9 cellular contexts compared by ENCODE assay signal in genomic region chr1:204465469-204466415, GRCh38. TPM values are rescaled to one million over a fixed set of nuclear protein-coding genes. Genes with fewer than 3 reads are reported as not detected.
DNase-seq lines count a peak whose midpoint lies in the region; ATAC-seq and TF ChIP-seq lines count a peak whose summit lies in the region.
"Had no signal": no experiment of that assay in that cellular context is flagged by ENCODE, and none has a peak within 500 bp of the region (broad histone marks: within the 10 kb centered on the region; RNA-seq: fewer than 3 reads in every experiment).

No MANE protein-coding gene starts in this region.

- peaks cover 81% of the 10 kb centered on the region for H3K4me1 Mint-ChIP-seq in endothelial cell (ENCODE audit: unreplicated experiment)

- H3K27me3 ChIP-seq in subcutaneous abdominal adipose tissue (ENCODE audit: control insufficient read depth in 5 of 5, insufficient read depth in 4 of 5, low read length in 5 of 5), result no peaks in the 10 kb centered on the region

- H3K4me3 Mint-ChIP-seq in endothelial cell (ENCODE audit: unreplicated experiment), result peak overlapping the region; percentile 59

- DNase-seq in GM10266 (ENCODE audit: extremely low spot score) (peak; percentile 69), endothelial cell (ENCODE audit: low spot score) (no peak), left colon (no peak), epidermal melanocyte (ENCODE audit: insufficient read length, low spot score) (no peak)
- DNase-seq in activated CD8-positive, alpha-beta memory T cell treated with anti-CD3 and anti-CD28 coated beads for 24 hours, result no peak

- peak overlapping the region in 3 of 5 donors; percentile 4 to 24 (median 23) for H3K4me3 ChIP-seq in subcutaneous abdominal adipose tissue (ENCODE audit: low read depth in 1 of 5, low read length in 5 of 5)

- peak overlapping the region; percentile 64 for H3K27ac Mint-ChIP-seq in endothelial cell (ENCODE audit: unreplicated experiment)

- no peak for TF ChIP-seq CTCF in GM10266 (IDR thresholded peaks at IDR 0.05; ENCODE audit: control insufficient read depth, insufficient read depth, low read depth, missing control alignments)
- no peak for TF ChIP-seq CTCF in endothelial cell (IDR thresholded peaks at IDR 0.05; ENCODE audit: unreplicated experiment)

- H3K27ac ChIP-seq in KOPT-K1 (ENCODE audit: low read depth, low read length, poor library complexity, severe bottlenecking) (peak overlapping the region; percentile 38), subcutaneous abdominal adipose tissue (ENCODE audit: low read depth, low read length) (peak overlapping the region; percentile 64)

- peak overlapping the region; percentile 16 to 31 (median 18) for H3K9ac ChIP-seq in subcutaneous abdominal adipose tissue (ENCODE audit: low read length in 5 of 5)

- H3K27me3 Mint-ChIP-seq in endothelial cell (ENCODE audit: unreplicated experiment), result peaks cover 20% of the 10 kb centered on the region

- H3K9me3 ChIP-seq in KOPT-K1 (ENCODE audit: insufficient read depth, low read length, poor library complexity, severe bottlenecking) (no peaks in the 10 kb centered on the region), subcutaneous abdominal adipose tissue (ENCODE audit: control insufficient read depth in 5 of 5, low read length in 5 of 5) (no peaks in the 10 kb centered on the region)

- H3K36me3 ChIP-seq in KOPT-K1 (ENCODE audit: insufficient read depth, low read length) (peaks cover 30% of the 10 kb centered on the region; the same call in 1 of the 2 replicates), subcutaneous abdominal adipose tissue (ENCODE audit: control insufficient read depth in 5 of 5, insufficient read depth in 5 of 5, low read length in 5 of 5) (peaks cover 0 to 42% (median 32%) of the 10 kb centered on the region in 5 donors)

- peaks cover 77% of the 10 kb centered on the region for H3K36me3 Mint-ChIP-seq in endothelial cell (ENCODE audit: low read depth, unreplicated experiment)

- intact Hi-C loops in left colon (cut with DNase I, micrococcal nuclease), result no loop called here

- peaks cover 32 to 88% (median 77%) of the 10 kb centered on the region in 5 donors for H3K4me1 ChIP-seq in subcutaneous abdominal adipose tissue (ENCODE audit: control insufficient read depth in 5 of 5, insufficient read depth in 5 of 5, low read length in 5 of 5)

- H3K9me3 Mint-ChIP-seq in endothelial cell (ENCODE audit: unreplicated experiment), result no peaks in the 10 kb centered on the region

- ATAC-seq in GM21390 (IDR thresholded peaks at IDR 0.05; ENCODE audit: unreplicated experiment) (peak; percentile 67), left colon (no peak)
- ATAC-seq: HCT116 had no signal

RNA-seq across cellular contexts. Expression of gene PIK3C2B, which starts 28.9 kb away (rescaled TPM):
- total RNA-seq in endothelial cell (ENCODE audit: unreplicated experiment) (256 TPM), left colon (10 to 100 TPM; 78.5 to 82.0 TPM)

RNA-seq across cellular contexts. Expression of gene MDM4, which starts 50.5 kb away (rescaled TPM):
- total RNA-seq in endothelial cell (ENCODE audit: unreplicated experiment) (57.8 TPM), left colon (10 to 100 TPM; 47.8 to 64.2 TPM)

RNA-seq across cellular contexts. Expression of gene PPP1R15B, which starts 54.1 kb away (rescaled TPM):
- total RNA-seq in endothelial cell (ENCODE audit: unreplicated experiment) (43.2 TPM), left colon (10 to 100 TPM; 61.4 to 72.2 TPM)
